17 cellular contexts compared by ENCODE assay signal in the genomic region with DNA sequence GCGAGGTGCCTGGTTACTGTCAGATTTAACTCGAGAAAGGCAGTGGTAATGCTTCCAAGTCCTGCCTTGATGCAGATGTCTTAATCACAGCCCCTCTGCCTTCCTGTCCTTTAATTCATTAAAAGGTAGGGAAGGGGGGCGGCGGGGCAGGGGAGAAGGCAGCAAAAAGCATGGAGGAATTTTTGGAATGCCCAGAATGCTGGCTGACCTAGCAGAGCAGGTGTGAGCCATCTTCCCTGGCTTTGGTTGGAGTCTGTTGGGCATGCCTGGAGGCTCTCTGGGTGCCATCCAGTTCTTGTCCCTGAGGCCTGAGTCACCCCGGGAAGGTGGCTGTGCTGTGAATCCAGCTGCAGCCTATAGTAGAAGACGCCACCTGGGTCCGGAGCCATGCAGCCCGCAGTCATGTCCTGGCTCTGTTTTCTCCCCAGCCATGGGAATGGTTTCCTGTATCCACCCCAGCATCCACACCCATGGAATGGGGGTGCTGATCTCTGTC. TPM values are rescaled to one million over a fixed set of nuclear protein-coding genes. Genes with fewer than 3 reads are reported as not detected.
DNase-seq lines count a peak whose midpoint lies in the region; ATAC-seq, FAIRE-seq and TF ChIP-seq lines count a peak whose summit lies in the region.
"Had no signal": no experiment of that assay in that cellular context is flagged by ENCODE, and none has a peak within 500 bp of the region (broad histone marks: within the 10 kb centered on the region; RNA-seq: fewer than 3 reads in every experiment).

No MANE protein-coding gene starts in this region.

- H3K4me3 ChIP-seq in bronchial epithelial cell (ENCODE audit: low read depth, low read length) (no peak overlapping the region), lower leg skin (ENCODE audit: low read depth, poor library complexity, severe bottlenecking) (no peak overlapping the region)
- H3K4me3 ChIP-seq: skin epidermis had no signal

- no peak for TF ChIP-seq CTCF in bronchial epithelial cell (IDR thresholded peaks at IDR 0.05; ENCODE audit: insufficient read depth, low read length, severe bottlenecking)
- TF ChIP-seq CTCF in lower leg skin (IDR thresholded peaks at IDR 0.05): no peak

- 39 to 57% methylated on average over 6 to 8 of the region's 8 CpGs for WGBS in lower leg skin, 2 donors

- no peak for TF ChIP-seq POLR2A in lower leg skin (IDR thresholded peaks at IDR 0.05)

- intact Hi-C loops in Right ventricle myocardium superior (cut with DNase I): no loop called here
- intact Hi-C loops in Right ventricle myocardium inferior (cut with DNase I): no loop called here
- intact Hi-C loops in lower leg skin (cut with DNase I; ENCODE audit: low total_unique reads): no loop called here

- ATAC-seq in Right ventricle myocardium superior (ENCODE audit: poor library complexity) (peak; percentile 23), Right ventricle myocardium inferior (no peak), HG03354 (IDR thresholded peaks at IDR 0.05; ENCODE audit: poor library complexity, severe bottlenecking, unreplicated experiment) (no peak)
- ATAC-seq: activated T-helper 17 cell treated with anti-CD3 and anti-CD28 coated beads, Interleukin-2, amount 50 U/mL, for 72 hours; naive thymus-derived CD4-positive, alpha-beta T cell had no signal

- peaks cover 4% of the 10 kb centered on the region for H3K36me3 ChIP-seq in bronchial epithelial cell (ENCODE audit: control insufficient read depth, insufficient read depth, low read length)
- H3K36me3 ChIP-seq: brain microvascular endothelial cell had no signal

- FAIRE-seq in bronchial epithelial cell (lab: Jason Lieb, UNC) (peak; percentile 88), urothelium cell line (lab: Jason Lieb, UNC) (peak; percentile 99)
- FAIRE-seq: A204.1, D721Med had no signal

- no peaks in the 10 kb centered on the region for H3K27me3 ChIP-seq in bronchial epithelial cell (ENCODE audit: control insufficient read depth, insufficient read depth, low read length)
- H3K27me3 ChIP-seq: brain microvascular endothelial cell had no signal

- DNase-seq in Right ventricle myocardium superior (no peak), Right ventricle myocardium inferior (ENCODE audit: missing footprints) (no peak), bronchial epithelial cell (ENCODE audit: low read depth) (peak; percentile 53), kidney glomerular epithelial cell (lab: John Stamatoyannopoulos, UW) (peak; percentile 36), urothelium cell line (ENCODE audit: low spot score) (peak; percentile 96), lower leg skin (ENCODE audit: low spot score in 2 of 2) (no peak), HUDEP-2 (lab: John Stamatoyannopoulos, UW; ENCODE audit: unreplicated experiment in 76 of 76) (no peak)
- DNase-seq: activated CD4-positive, alpha-beta T cell treated with anti-CD3 and anti-CD28 coated beads for 48 hours; brain microvascular endothelial cell; naive thymus-derived CD4-positive, alpha-beta T cell; NCI-H1694; T-helper 1 cell had no signal

RNA-seq across cellular contexts. Expression of a gene that starts 15.6 kb away (rescaled TPM):
- total RNA-seq in Right ventricle myocardium superior (12.6 TPM), Right ventricle myocardium inferior (12.8 TPM), bronchial epithelial cell (14.7 and 24.2 TPM in 2 replicates), lower leg skin (10 to 100 TPM; 60.0 to 87.8 (median 85.1) TPM)

RNA-seq across cellular contexts. Expression of a gene that starts 21.6 kb away (rescaled TPM):
- not detected for total RNA-seq in Right ventricle myocardium superior
- not detected for total RNA-seq in Right ventricle myocardium inferior
- not detected in 2 replicates for total RNA-seq in bronchial epithelial cell
- 1 to 10 TPM in 2 of 4 donors, under 1 TPM in 1, not detected in 1; 0.42 to 4.2 (median 4.0) TPM for total RNA-seq in lower leg skin
- total RNA-seq: activated T-helper 17 cell treated with anti-CD3 and anti-CD28 coated beads, Interleukin-2, amount 50 U/mL, for 72 hours; naive thymus-derived CD4-positive, alpha-beta T cell had no signal

Comparison
In these comparisons a context has a peak if more than half of its experiments do, and no peak if none do; other contexts are left out.
1. DNase-seq: peak in bronchial epithelial cell (single experiment), kidney glomerular epithelial cell (single experiment) and urothelium cell line (single experiment); none in Right ventricle myocardium superior (single experiment), Right ventricle myocardium inferior (single experiment), lower leg skin (0 of 2) and HUDEP-2 (0 of 76).